Comparison of ENCODE assay signal across 1 cellular context in genomic region chr2:147487980-147488289, GRCh38.
TF ChIP-seq lines count a peak whose summit lies in the region.

No MANE protein-coding gene starts in this region.

TF ChIP-seq in GM23338, 12 proteins besides CTCF, POLR2A, EP300 and RAD21:
- TF ChIP-seq ZNF462 (CRISPR knock-in tag; IDR thresholded peaks at IDR 0.05): no peak
- no peak for TF ChIP-seq JUNB (IDR thresholded peaks at IDR 0.05; ENCODE audit: unreplicated experiment)
- TF ChIP-seq REST (IDR thresholded peaks at IDR 0.05; ENCODE audit: unreplicated experiment): no peak
